9 cellular contexts compared by ENCODE assay signal in genomic region chr4:73589887-73590801, GRCh38. TPM values are rescaled to one million over a fixed set of nuclear protein-coding genes. Genes with fewer than 3 reads are reported as not detected.
DNase-seq lines count a peak whose midpoint lies in the region; ATAC-seq and TF ChIP-seq lines count a peak whose summit lies in the region.
"Had no signal": no experiment of that assay in that cellular context is flagged by ENCODE, and none has a peak within 500 bp of the region (broad histone marks: within the 10 kb centered on the region; RNA-seq: fewer than 3 reads in every experiment).

No MANE protein-coding gene starts in this region.

- H3K9me3 Mint-ChIP-seq in activated naive CD8-positive, alpha-beta T cell treated with anti-CD3 and anti-CD28 coated beads, Interleukin-2, amount 50 U/mL, for 24 hours, result no peaks in the 10 kb centered on the region

- H3K4me3 ChIP-seq in fibroblast of villous mesenchyme (ENCODE audit: low read depth, low read length) (no peak overlapping the region), H7 (ENCODE audit: insufficient read depth, low read depth, low read length) (no peak overlapping the region)

- DNase-seq in NCI-H2081 treated with DMSO at 0.1 percent for 48 hours (lab: John Stamatoyannopoulos, UW), result peak; percentile 33
- DNase-seq in fibroblast of villous mesenchyme (ENCODE audit: low read depth), result peak; percentile 22
- no peak for DNase-seq in H7
- DNase-seq in KBM-7, result no peak
- DNase-seq in caudate nucleus (lab: John Stamatoyannopoulos, UW), result no peak
- no peak for DNase-seq in activated naive CD8-positive, alpha-beta T cell treated with anti-CD3 and anti-CD28 coated beads, Interleukin-2, amount 50 U/mL, for 24 hours

- peak; percentile 86 for ATAC-seq in GM18508 (IDR thresholded peaks at IDR 0.05; ENCODE audit: insufficient read depth, unreplicated experiment)
- ATAC-seq in HG02840 (IDR thresholded peaks at IDR 0.05; ENCODE audit: low FRiP score, unreplicated experiment), result peak; percentile 92
- ATAC-seq in activated naive CD8-positive, alpha-beta T cell treated with anti-CD3 and anti-CD28 coated beads, Interleukin-2, amount 50 U/mL, for 24 hours, result no peak
- ATAC-seq: HCT116 had no signal

- no peak overlapping the region for H3K4me3 Mint-ChIP-seq in activated naive CD8-positive, alpha-beta T cell treated with anti-CD3 and anti-CD28 coated beads, Interleukin-2, amount 50 U/mL, for 24 hours

- H3K4me1 Mint-ChIP-seq in activated naive CD8-positive, alpha-beta T cell treated with anti-CD3 and anti-CD28 coated beads, Interleukin-2, amount 50 U/mL, for 24 hours, result peaks cover 5% of the 10 kb centered on the region

- no peaks in the 10 kb centered on the region for H3K36me3 ChIP-seq in H7 (replicated peaks; ENCODE audit: control insufficient read depth, insufficient read depth, low read length)

- no peak for TF ChIP-seq CTCF in fibroblast of villous mesenchyme (IDR thresholded peaks at IDR 0.05; ENCODE audit: insufficient read depth, low read depth, low read length)

- H3K27ac Mint-ChIP-seq in activated naive CD8-positive, alpha-beta T cell treated with anti-CD3 and anti-CD28 coated beads, Interleukin-2, amount 50 U/mL, for 24 hours, result no peak overlapping the region

- no peaks in the 10 kb centered on the region for H3K27me3 ChIP-seq in H7 (ENCODE audit: control insufficient read depth, insufficient read depth, low read length)

- H3K27me3 Mint-ChIP-seq in activated naive CD8-positive, alpha-beta T cell treated with anti-CD3 and anti-CD28 coated beads, Interleukin-2, amount 50 U/mL, for 24 hours, result no peaks in the 10 kb centered on the region

- H3K36me3 Mint-ChIP-seq in activated naive CD8-positive, alpha-beta T cell treated with anti-CD3 and anti-CD28 coated beads, Interleukin-2, amount 50 U/mL, for 24 hours (ENCODE audit: low read depth), result no peaks in the 10 kb centered on the region

- no peak overlapping the region for H3K27ac ChIP-seq in caudate nucleus (ENCODE audit: low read depth, low read length)

- in situ Hi-C loops in KBM-7 (cut with MboI; ENCODE audit: low pct_unique_long_range_greater_than_20kb, low sequenced_read_pairs), result no loop called here

RNA-seq across cellular contexts. Expression of gene RASSF6, which starts 30.1 kb away (rescaled TPM):
- total RNA-seq in fibroblast of villous mesenchyme, result not detected in 2 replicates
- 0.22 and 0.66 TPM in 2 replicates for total RNA-seq in H7 (2014; rRNA removed; shearing (Covaris generic))

Comparison
In these comparisons a context has a peak if more than half of its experiments do, and no peak if none do; other contexts are left out.
1. DNase-seq: peak in NCI-H2081 treated with DMSO at 0.1 percent for 48 hours (single experiment) and fibroblast of villous mesenchyme (single experiment); none in H7 (single experiment), KBM-7 (single experiment), caudate nucleus (0 of 61) and activated naive CD8-positive, alpha-beta T cell treated with anti-CD3 and anti-CD28 coated beads, Interleukin-2, amount 50 U/mL, for 24 hours (single experiment).